ENCODE assay signal across 1 cellular context in genomic region chr5:60698316-60698715, GRCh38.
TF ChIP-seq lines count a peak whose summit lies in the region.

No MANE protein-coding gene starts in this region.

TF ChIP-seq in HepG2, 621 proteins besides CTCF, POLR2A, EP300 and RAD21:
- TF ChIP-seq CREM (IDR thresholded peaks at IDR 0.05) = no peak
- no peak for TF ChIP-seq CREM (CRISPR knock-in tag; IDR thresholded peaks at IDR 0.05)
- TF ChIP-seq, protein P1, sequence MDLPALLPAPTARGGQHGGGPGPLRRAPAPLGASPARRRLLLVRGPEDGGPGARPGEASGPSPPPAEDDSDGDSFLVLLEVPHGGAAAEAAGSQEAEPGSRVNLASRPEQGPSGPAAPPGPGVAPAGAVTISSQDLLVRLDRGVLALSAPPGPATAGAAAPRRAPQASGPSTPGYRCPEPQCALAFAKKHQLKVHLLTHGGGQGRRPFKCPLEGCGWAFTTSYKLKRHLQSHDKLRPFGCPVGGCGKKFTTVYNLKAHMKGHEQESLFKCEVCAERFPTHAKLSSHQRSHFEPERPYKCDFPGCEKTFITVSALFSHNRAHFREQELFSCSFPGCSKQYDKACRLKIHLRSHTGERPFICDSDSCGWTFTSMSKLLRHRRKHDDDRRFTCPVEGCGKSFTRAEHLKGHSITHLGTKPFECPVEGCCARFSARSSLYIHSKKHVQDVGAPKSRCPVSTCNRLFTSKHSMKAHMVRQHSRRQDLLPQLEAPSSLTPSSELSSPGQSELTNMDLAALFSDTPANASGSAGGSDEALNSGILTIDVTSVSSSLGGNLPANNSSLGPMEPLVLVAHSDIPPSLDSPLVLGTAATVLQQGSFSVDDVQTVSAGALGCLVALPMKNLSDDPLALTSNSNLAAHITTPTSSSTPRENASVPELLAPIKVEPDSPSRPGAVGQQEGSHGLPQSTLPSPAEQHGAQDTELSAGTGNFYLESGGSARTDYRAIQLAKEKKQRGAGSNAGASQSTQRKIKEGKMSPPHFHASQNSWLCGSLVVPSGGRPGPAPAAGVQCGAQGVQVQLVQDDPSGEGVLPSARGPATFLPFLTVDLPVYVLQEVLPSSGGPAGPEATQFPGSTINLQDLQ (CRISPR knock-in tag; IDR thresholded peaks at IDR 0.05) = no peak
- no peak for TF ChIP-seq ZNF484 (CRISPR knock-in tag; IDR thresholded peaks at IDR 0.05; ENCODE audit: borderline replicate concordance, low read depth)
- no peak for TF ChIP-seq ZNF44 (CRISPR knock-in tag; IDR thresholded peaks at IDR 0.05)
- no peak for TF ChIP-seq NRL (CRISPR knock-in tag; IDR thresholded peaks at IDR 0.05; ENCODE audit: borderline replicate concordance)
- no peak for TF ChIP-seq KLF13 (CRISPR knock-in tag; IDR thresholded peaks at IDR 0.05)
- TF ChIP-seq, protein P2, sequence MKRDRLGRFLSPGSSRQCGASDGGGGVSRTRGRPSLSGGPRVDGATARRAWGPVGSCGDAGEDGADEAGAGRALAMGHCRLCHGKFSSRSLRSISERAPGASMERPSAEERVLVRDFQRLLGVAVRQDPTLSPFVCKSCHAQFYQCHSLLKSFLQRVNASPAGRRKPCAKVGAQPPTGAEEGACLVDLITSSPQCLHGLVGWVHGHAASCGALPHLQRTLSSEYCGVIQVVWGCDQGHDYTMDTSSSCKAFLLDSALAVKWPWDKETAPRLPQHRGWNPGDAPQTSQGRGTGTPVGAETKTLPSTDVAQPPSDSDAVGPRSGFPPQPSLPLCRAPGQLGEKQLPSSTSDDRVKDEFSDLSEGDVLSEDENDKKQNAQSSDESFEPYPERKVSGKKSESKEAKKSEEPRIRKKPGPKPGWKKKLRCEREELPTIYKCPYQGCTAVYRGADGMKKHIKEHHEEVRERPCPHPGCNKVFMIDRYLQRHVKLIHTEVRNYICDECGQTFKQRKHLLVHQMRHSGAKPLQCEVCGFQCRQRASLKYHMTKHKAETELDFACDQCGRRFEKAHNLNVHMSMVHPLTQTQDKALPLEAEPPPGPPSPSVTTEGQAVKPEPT (CRISPR knock-in tag; IDR thresholded peaks at IDR 0.05; ENCODE audit: low read depth) = no peak
- no peak for TF ChIP-seq TAF15 (IDR thresholded peaks at IDR 0.05; ENCODE audit: low read depth, low read length, poor library complexity, severe bottlenecking)
- TF ChIP-seq, protein P3, sequence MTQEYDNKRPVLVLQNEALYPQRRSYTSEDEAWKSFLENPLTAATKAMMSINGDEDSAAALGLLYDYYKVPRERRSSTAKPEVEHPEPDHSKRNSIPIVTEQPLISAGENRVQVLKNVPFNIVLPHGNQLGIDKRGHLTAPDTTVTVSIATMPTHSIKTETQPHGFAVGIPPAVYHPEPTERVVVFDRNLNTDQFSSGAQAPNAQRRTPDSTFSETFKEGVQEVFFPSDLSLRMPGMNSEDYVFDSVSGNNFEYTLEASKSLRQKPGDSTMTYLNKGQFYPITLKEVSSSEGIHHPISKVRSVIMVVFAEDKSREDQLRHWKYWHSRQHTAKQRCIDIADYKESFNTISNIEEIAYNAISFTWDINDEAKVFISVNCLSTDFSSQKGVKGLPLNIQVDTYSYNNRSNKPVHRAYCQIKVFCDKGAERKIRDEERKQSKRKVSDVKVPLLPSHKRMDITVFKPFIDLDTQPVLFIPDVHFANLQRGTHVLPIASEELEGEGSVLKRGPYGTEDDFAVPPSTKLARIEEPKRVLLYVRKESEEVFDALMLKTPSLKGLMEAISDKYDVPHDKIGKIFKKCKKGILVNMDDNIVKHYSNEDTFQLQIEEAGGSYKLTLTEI (CRISPR knock-in tag; conservative IDR thresholded peaks at IDR 0.05) = no peak
- TF ChIP-seq TRAFD1 (CRISPR knock-in tag; IDR thresholded peaks at IDR 0.05; ENCODE audit: borderline replicate concordance) = no peak
- no peak for TF ChIP-seq SKI (IDR thresholded peaks at IDR 0.05; ENCODE audit: partially characterized antibody)
- no peak for TF ChIP-seq IKZF1 (IDR thresholded peaks at IDR 0.05)
- TF ChIP-seq SMAD1 (CRISPR knock-in tag; IDR thresholded peaks at IDR 0.05; ENCODE audit: borderline replicate concordance, low read depth) = no peak
- TF ChIP-seq NFIC (IDR thresholded peaks at IDR 0.05; ENCODE audit: low read length) = no peak
- no peak for TF ChIP-seq TBP (CRISPR knock-in tag; IDR thresholded peaks at IDR 0.05)
- no peak for TF ChIP-seq ZIK1 (CRISPR knock-in tag; IDR thresholded peaks at IDR 0.05; ENCODE audit: borderline replicate concordance, low read depth)
- TF ChIP-seq ZNF329 (CRISPR knock-in tag; IDR thresholded peaks at IDR 0.05; ENCODE audit: low read depth) = no peak
- no peak for TF ChIP-seq ZUFSP (CRISPR knock-in tag; IDR thresholded peaks at IDR 0.05; ENCODE audit: borderline replicate concordance)
TF ChIP-seq in HepG2: peak in this region for 0.
